Comparison of ENCODE assay signal across 1 cellular context in the genomic region with DNA sequence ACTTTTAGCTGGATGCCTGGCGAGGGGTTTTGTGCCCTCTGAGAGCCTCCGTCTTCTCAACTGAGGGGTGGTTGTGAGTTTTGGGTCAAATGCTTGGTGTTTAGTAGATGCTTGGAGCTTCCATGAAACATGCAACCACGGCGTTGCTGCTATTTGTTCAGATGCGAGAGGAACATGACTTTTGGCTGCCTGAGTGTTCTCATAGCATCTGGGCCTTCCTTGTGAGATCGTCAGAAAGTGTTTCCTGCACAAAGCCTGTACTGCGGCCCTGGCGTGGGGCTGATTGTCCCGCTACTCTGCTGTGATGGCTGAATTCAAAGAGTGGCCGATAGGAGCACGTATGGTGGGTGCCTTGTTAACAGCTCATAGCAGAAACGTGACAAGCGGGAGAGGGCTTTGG.
TF ChIP-seq lines count a peak whose summit lies in the region.

No MANE protein-coding gene starts in this region.

TF ChIP-seq in GM23338, 12 proteins besides CTCF, POLR2A, EP300 and RAD21:
- TF ChIP-seq ZNF114 (CRISPR knock-in tag; IDR thresholded peaks at IDR 0.05) (no peak), CREB1 (CRISPR knock-in tag; IDR thresholded peaks at IDR 0.05; ENCODE audit: low read depth) (no peak), NANOG (IDR thresholded peaks at IDR 0.05; ENCODE audit: borderline replicate concordance) (no peak), REST (IDR thresholded peaks at IDR 0.05; ENCODE audit: unreplicated experiment) (no peak), EZH2 (IDR thresholded peaks at IDR 0.05; ENCODE audit: low read depth, unreplicated experiment) (no peak), ZNF331 (CRISPR knock-in tag; IDR thresholded peaks at IDR 0.05; ENCODE audit: low read depth) (no peak), JUNB (IDR thresholded peaks at IDR 0.05; ENCODE audit: unreplicated experiment) (no peak), ZNF462 (CRISPR knock-in tag; IDR thresholded peaks at IDR 0.05) (no peak), STAT1 (IDR thresholded peaks at IDR 0.05; ENCODE audit: unreplicated experiment) (no peak)
